Comparison of ENCODE assay signal across 22 cellular contexts in the genomic region with DNA sequence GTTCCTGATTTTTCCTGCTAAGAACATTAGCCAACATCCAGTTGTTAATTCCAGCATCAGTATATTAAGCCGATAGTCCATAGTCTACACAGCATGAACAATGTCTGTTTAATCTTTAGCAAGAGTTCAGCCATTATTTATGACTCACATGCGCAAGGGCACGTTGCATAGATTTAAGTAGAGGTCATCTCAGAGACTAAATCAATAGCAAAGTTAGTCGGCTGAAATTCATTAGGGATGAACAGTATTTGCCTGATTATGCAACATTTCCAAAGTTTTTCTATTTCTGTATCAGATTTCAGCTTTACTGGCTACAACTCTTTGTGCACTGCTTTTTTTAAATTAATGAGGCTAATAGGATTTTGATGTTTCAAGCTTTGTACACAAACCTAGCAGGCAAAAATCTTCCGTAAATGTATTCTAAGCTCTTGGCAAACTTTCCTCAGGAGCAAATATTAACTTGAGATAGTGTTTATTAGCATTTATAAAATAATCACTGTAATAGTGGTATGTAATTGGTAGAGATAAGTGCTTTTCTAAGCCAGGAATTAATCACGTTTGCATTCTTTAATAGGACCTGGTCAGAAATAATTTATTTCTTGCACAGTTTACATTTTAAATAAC.
A peak's percentile ranks its signal among the peaks of the same experiment; 100 is the strongest.
DNase-seq lines count a peak whose midpoint lies in the region; ATAC-seq and TF ChIP-seq lines count a peak whose summit lies in the region.
"Had no signal": no experiment of that assay in that cellular context is flagged by ENCODE, and none has a peak within 500 bp of the region (broad histone marks: within the 10 kb centered on the region; RNA-seq: fewer than 3 reads in every experiment).

No MANE protein-coding gene starts in this region.

- H3K9me3 ChIP-seq in IMR-90 (ENCODE audit: control insufficient read depth, insufficient read depth, low read length) (no peaks in the 10 kb centered on the region), right lobe of liver (no peaks in the 10 kb centered on the region), endodermal cell (ENCODE audit: control insufficient read depth, low read length) (no peaks in the 10 kb centered on the region)
- H3K9me3 ChIP-seq: stomach, upper lobe of left lung had no signal

- CTCF ChIA-PET in IMR-90 (lab: Yijun Ruan, JAX) = no interaction called here

- H3K27ac Mint-ChIP-seq in endodermal cell = no peak overlapping the region

- BruUV-seq in IMR-90 (replicated peaks; lab: Mats Ljungman, UMichigan) = no TSS peak

- H3K36me3 Mint-ChIP-seq in endodermal cell (ENCODE audit: low read depth) = no peaks in the 10 kb centered on the region

- H3K27me3 Mint-ChIP-seq in endodermal cell (ENCODE audit: insufficient read depth) = no peaks in the 10 kb centered on the region

- dilution Hi-C loops in IMR-90 (cut with HindIII; ENCODE audit: low sequenced_read_pairs, unreplicated experiment) = no loop called here

- H3K23ac ChIP-seq in IMR-90 (ENCODE audit: low read depth, low read length) = no peak overlapping the region

- H4K8ac ChIP-seq in IMR-90 (ENCODE audit: low read depth in 2 of 2, low read length in 2 of 2) = no peak overlapping the region

- H3K79me1 ChIP-seq in IMR-90 (ENCODE audit: low read depth in 1 of 2, low read length in 2 of 2) = no peaks in the 10 kb centered on the region

- peaks cover 2% of the 10 kb centered on the region for H3K4me1 Mint-ChIP-seq in endodermal cell

- H3K9ac ChIP-seq in IMR-90 (ENCODE audit: low read depth, low read length) (no peak overlapping the region), endodermal cell (ENCODE audit: extremely low read depth, low read length, poor library complexity, severe bottlenecking) (no peak overlapping the region)

- POLR2A ChIA-PET in IMR-90 (lab: Charles Lee; ENCODE audit: unreplicated experiment) = no interaction called here

- no peak overlapping the region for H2BK20ac ChIP-seq in IMR-90 (ENCODE audit: low read depth, low read length)

- H3K27ac ChIP-seq in IMR-90 (ENCODE audit: insufficient read depth, low read length) (no peak overlapping the region), right lobe of liver (peak overlapping the region in 2 of 3 donors; percentile 29 to 46), endodermal cell (ENCODE audit: low read depth, low read length) (no peak overlapping the region)
- H3K27ac ChIP-seq: RWPE1, stomach, upper lobe of left lung had no signal

- H3K4me1 ChIP-seq in IMR-90 (ENCODE audit: control insufficient read depth, insufficient read depth, low read length) = peaks cover 2% of the 10 kb centered on the region; the same call in 1 of the 2 replicates
- peaks cover 3 to 25% (median 15%) of the 10 kb centered on the region in 4 donors for H3K4me1 ChIP-seq in right lobe of liver
- H3K4me1 ChIP-seq in endodermal cell (ENCODE audit: control insufficient read depth, insufficient read depth, low read length) = no peaks in the 10 kb centered on the region
- H3K4me1 ChIP-seq: upper lobe of left lung had no signal

- in situ Hi-C loops in IMR-90 (cut with MboI; ENCODE audit: low sequenced_read_pairs) = no loop called here

- no peak overlapping the region for H2BK15ac ChIP-seq in IMR-90 (ENCODE audit: low read depth, low read length)

- WGBS in IMR-90 (ENCODE audit: extremely low coverage in 2 of 2, insufficient read length in 1 of 2), 2 experiments = 40% methylated on average over 1 of the region's 6 CpGs; no CpG with 5 or more reads in 1 of the 2 experiments
- WGBS in right lobe of liver (ENCODE audit: insufficient coverage, low coverage, low lambda C conversion rate, missing lambda C conversion rate) = 30% methylated on average over 6 of the region's 6 CpGs
- 95 to 100% methylated on average over 4 to 6 of the region's 6 CpGs for WGBS in endodermal cell (ENCODE audit: insufficient coverage in 1 of 2, insufficient read length in 1 of 2), 2 experiments

- no peak overlapping the region for H3K56ac ChIP-seq in IMR-90 (ENCODE audit: extremely low read depth, insufficient read depth, low read length)

- DNase-seq in AG08395 (ENCODE audit: low spot score) (peak; percentile 33), IMR-90 (peak; percentile 78), choroid plexus epithelial cell (ENCODE audit: low read depth) (peak; percentile 30), right lobe of liver (no peak), NCI-H2081 treated with DMSO at 0.1 percent for 48 hours (lab: John Stamatoyannopoulos, UW) (no peak), CD1c-positive myeloid dendritic cell (ENCODE audit: extremely low spot score) (no peak), endodermal cell (no peak)
- DNase-seq: activated naive CD4-positive, alpha-beta T cell; aorta; cerebellar nuclear complex; effector memory CD4-positive, alpha-beta T cell; GDM1; left colon; NCI-H1436; NCI-H345; occipital lobe; stimulated activated CD4-positive, alpha-beta T cell treated with anti-CD3 and anti-CD28 coated beads, Interleukin-1b, Interleukin-23, amount 100 ng/mL, for 48 hours; stomach; upper lobe of left lung had no signal

- H4K5ac ChIP-seq in IMR-90 (ENCODE audit: low read depth, low read length) = no peak overlapping the region

- no peak for TF ChIP-seq RAD21 in IMR-90 (IDR thresholded peaks at IDR 0.05; ENCODE audit: low read length)

- H2AFZ ChIP-seq in IMR-90 (replicated peaks; ENCODE audit: low read length, poor library complexity) = no peak overlapping the region

- no peak for TF ChIP-seq CTCF in IMR-90 (conservative IDR thresholded peaks at IDR 0.05; ENCODE audit: low read depth, low read length)
- TF ChIP-seq CTCF in choroid plexus epithelial cell (conservative IDR thresholded peaks at IDR 0.05; ENCODE audit: low read depth, low read length) = no peak
- TF ChIP-seq CTCF in right lobe of liver (IDR thresholded peaks at IDR 0.05) = no peak
- no peak for TF ChIP-seq CTCF in endodermal cell (conservative IDR thresholded peaks at IDR 0.05)

- H3K9me3 Mint-ChIP-seq in endodermal cell = no peaks in the 10 kb centered on the region

- intact Hi-C loops in IMR-90 (cut with micrococcal nuclease) = loop anchor here (10.0 kb wide), 1 partner anchor 678 kb away; no protein-coding TSS in a partner anchor
- intact Hi-C loops in right lobe of liver (cut with DNase I) = no loop called here

- H3K4me2 ChIP-seq in IMR-90 (ENCODE audit: low read depth, low read length) = no peak overlapping the region

- H2BK120ac ChIP-seq in IMR-90 (ENCODE audit: low read depth, low read length) = no peak overlapping the region

- H3K36me3 ChIP-seq in IMR-90 (ENCODE audit: control insufficient read depth, insufficient read depth, low read length) (no peaks in the 10 kb centered on the region), right lobe of liver (no peaks in the 10 kb centered on the region), endodermal cell (ENCODE audit: control insufficient read depth, insufficient read depth, low read length) (no peaks in the 10 kb centered on the region)
- H3K36me3 ChIP-seq: stomach, upper lobe of left lung had no signal

- H3K4me3 ChIP-seq in IMR-90 (ENCODE audit: insufficient read depth, low read depth, low read length) (no peak overlapping the region), choroid plexus epithelial cell (ENCODE audit: low read depth, low read length) (no peak overlapping the region), right lobe of liver (no peak overlapping the region), endodermal cell (ENCODE audit: low read length) (no peak overlapping the region)
- H3K4me3 ChIP-seq: stomach, upper lobe of left lung had no signal

- H3K18ac ChIP-seq in IMR-90 (ENCODE audit: low read depth, low read length) = no peak overlapping the region

- H3K14ac ChIP-seq in IMR-90 (replicated peaks; ENCODE audit: low read depth, low read length) = no peak overlapping the region

- no peaks in the 10 kb centered on the region for H3K9me1 ChIP-seq in IMR-90 (ENCODE audit: insufficient read depth, low read length)

- H2AK9ac ChIP-seq in IMR-90 (replicated peaks; ENCODE audit: low read depth, low read length, poor library complexity) = no peak overlapping the region

- no peak overlapping the region for H4K91ac ChIP-seq in IMR-90 (ENCODE audit: insufficient read depth, low read depth, low read length)

- no peak overlapping the region for H3K4me3 Mint-ChIP-seq in endodermal cell

- ATAC-seq in IMR-90 (ENCODE audit: low read depth) = peak; percentile 66
- peak; percentile 63 to 92 (median 72) for ATAC-seq in right lobe of liver
- ATAC-seq in HG03135 (IDR thresholded peaks at IDR 0.05; ENCODE audit: unreplicated experiment) = no peak
- ATAC-seq: left colon, sciatic nerve had no signal

- H3K27me3 ChIP-seq in IMR-90 (ENCODE audit: control insufficient read depth, insufficient read depth, low read length) (no peaks in the 10 kb centered on the region; the same call in 1 of the 2 replicates), right lobe of liver (no peaks in the 10 kb centered on the region), endodermal cell (ENCODE audit: control insufficient read depth, insufficient read depth, low read length, poor library complexity, severe bottlenecking) (no peaks in the 10 kb centered on the region)
- H3K27me3 ChIP-seq: upper lobe of left lung had no signal

- H2AK5ac ChIP-seq in IMR-90 (ENCODE audit: low read depth, low read length) = no peak overlapping the region

- no peaks in the 10 kb centered on the region for H4K20me1 ChIP-seq in IMR-90 (ENCODE audit: insufficient read depth, low read length)

- H3K4ac ChIP-seq in IMR-90 (ENCODE audit: low read depth, low read length) = no peak overlapping the region

- TF ChIP-seq POLR2A in IMR-90 (IDR thresholded peaks at IDR 0.05; ENCODE audit: low read depth, low read length) = no peak
- TF ChIP-seq POLR2A in right lobe of liver (IDR thresholded peaks at IDR 0.05) = no peak

- H2BK5ac ChIP-seq in IMR-90 (ENCODE audit: low read depth, low read length, poor library complexity, severe bottlenecking) = no peak overlapping the region

TF ChIP-seq in IMR-90, 13 proteins besides CTCF, POLR2A, EP300 and RAD21 (continues in another document):
- TF ChIP-seq NFE2L2 (IDR thresholded peaks at IDR 0.05; ENCODE audit: low read depth, low read length) (no peak), MAZ (IDR thresholded peaks at IDR 0.05; ENCODE audit: borderline replicate concordance, low read depth, low read length) (no peak), MXI1 (IDR thresholded peaks at IDR 0.05; ENCODE audit: borderline replicate concordance, low read depth, low read length) (no peak), BHLHE40 (IDR thresholded peaks at IDR 0.05; ENCODE audit: low read depth, low read length) (peak; percentile 35; the same call in 1 of the 2 replicates), FOS (IDR thresholded peaks at IDR 0.05; ENCODE audit: low read depth, low read length) (peak; percentile 52; the same call in 1 of the 2 replicates)
- TF ChIP-seq, protein P1, sequence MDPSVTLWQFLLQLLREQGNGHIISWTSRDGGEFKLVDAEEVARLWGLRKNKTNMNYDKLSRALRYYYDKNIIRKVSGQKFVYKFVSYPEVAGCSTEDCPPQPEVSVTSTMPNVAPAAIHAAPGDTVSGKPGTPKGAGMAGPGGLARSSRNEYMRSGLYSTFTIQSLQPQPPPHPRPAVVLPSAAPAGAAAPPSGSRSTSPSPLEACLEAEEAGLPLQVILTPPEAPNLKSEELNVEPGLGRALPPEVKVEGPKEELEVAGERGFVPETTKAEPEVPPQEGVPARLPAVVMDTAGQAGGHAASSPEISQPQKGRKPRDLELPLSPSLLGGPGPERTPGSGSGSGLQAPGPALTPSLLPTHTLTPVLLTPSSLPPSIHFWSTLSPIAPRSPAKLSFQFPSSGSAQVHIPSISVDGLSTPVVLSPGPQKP (IDR thresholded peaks at IDR 0.05; ENCODE audit: borderline replicate concordance, low read depth, low read length) = no peak

Comparison
In these comparisons a context has a peak if more than half of its experiments do, and no peak if none do; other contexts are left out.
1. DNase-seq: peak in AG08395 (single experiment), IMR-90 (single experiment) and choroid plexus epithelial cell (single experiment); none in right lobe of liver (0 of 3), NCI-H2081 treated with DMSO at 0.1 percent for 48 hours (single experiment), CD1c-positive myeloid dendritic cell (single experiment) and endodermal cell (single experiment).
2. H3K27ac ChIP-seq: peak in right lobe of liver (2 of 3); none in IMR-90 (single experiment) and endodermal cell (single experiment).